ENCODE assay signal across 8 cellular contexts in the genomic region with DNA sequence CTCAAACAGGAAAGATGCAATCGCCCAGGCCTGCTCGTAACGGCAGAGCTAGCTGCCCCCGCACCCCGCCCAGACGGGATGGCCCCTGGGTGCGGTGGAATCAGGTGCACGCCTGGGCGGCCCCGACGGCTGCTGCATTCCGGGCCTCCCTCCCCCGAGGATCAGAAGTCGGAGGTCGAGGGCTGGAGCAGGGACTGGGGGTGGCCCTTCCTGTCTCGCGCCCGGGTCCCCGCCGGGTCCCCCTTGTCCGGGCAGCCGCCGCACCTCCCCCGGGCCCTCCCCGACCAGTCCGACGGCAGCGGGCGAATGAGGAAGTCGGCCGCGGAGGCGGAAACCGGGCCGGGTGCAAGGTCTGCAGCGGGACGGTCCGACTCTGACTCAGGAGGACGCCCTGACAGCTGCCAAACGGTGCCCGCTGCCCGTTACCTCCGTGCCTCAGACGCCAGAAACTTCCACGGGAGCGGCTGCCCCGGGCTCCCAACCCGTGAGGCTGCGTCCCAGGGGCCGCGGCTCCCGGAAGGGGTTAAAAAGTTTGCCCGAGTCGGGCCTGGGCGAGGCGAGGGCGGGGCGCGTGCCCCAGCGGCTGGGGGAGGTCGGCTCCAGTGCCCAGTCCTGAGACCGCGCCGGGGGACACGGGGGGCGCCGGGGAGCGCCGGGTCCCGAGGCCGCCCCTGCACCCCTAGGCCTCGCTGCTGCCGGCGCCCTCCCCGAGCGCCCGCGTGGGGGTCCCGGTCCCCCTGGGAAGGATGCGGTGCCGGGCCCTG. TPM values are rescaled to one million over a fixed set of nuclear protein-coding genes. Genes with fewer than 3 reads are reported as not detected.
DNase-seq lines count a peak whose midpoint lies in the region; ATAC-seq and TF ChIP-seq lines count a peak whose summit lies in the region.

No MANE protein-coding gene starts in this region.

- peaks cover 38% of the 10 kb centered on the region for H3K36me3 ChIP-seq in right atrium auricular region

- H3K36me3 Mint-ChIP-seq in activated naive CD8-positive, alpha-beta T cell treated with anti-CD3 and anti-CD28 coated beads for 36 hours = peaks cover 39% of the 10 kb centered on the region

- no peaks in the 10 kb centered on the region for H3K9me3 Mint-ChIP-seq in activated naive CD8-positive, alpha-beta T cell treated with anti-CD3 and anti-CD28 coated beads for 36 hours

- DNase-seq in ELF-1 (ENCODE audit: low read depth, low spot score) (peak; percentile 23), MV-4-11 (lab: John Stamatoyannopoulos, UW) (peak; percentile 50), right atrium auricular region (ENCODE audit: low spot score) (no peak), retina (peak; percentile 66), SW 1271 (lab: John Stamatoyannopoulos, UW) (no peak), foreskin melanocyte (no peak)
- DNase-seq in activated naive CD8-positive, alpha-beta T cell treated with anti-CD3 and anti-CD28 coated beads for 36 hours = peak; percentile 75

- H3K4me3 ChIP-seq in right atrium auricular region = peak overlapping the region; percentile 85 to 94

- peak overlapping the region; percentile 98 to 99 for H3K27ac ChIP-seq in right atrium auricular region

- no peaks in the 10 kb centered on the region for H3K27me3 Mint-ChIP-seq in activated naive CD8-positive, alpha-beta T cell treated with anti-CD3 and anti-CD28 coated beads for 36 hours

- H3K27me3 ChIP-seq in right atrium auricular region = no peaks in the 10 kb centered on the region

- H3K27ac Mint-ChIP-seq in activated naive CD8-positive, alpha-beta T cell treated with anti-CD3 and anti-CD28 coated beads for 36 hours = peak overlapping the region; percentile 96

- peak overlapping the region; percentile 98 for H3K4me3 Mint-ChIP-seq in activated naive CD8-positive, alpha-beta T cell treated with anti-CD3 and anti-CD28 coated beads for 36 hours

- ATAC-seq in GM21723 (IDR thresholded peaks at IDR 0.05; ENCODE audit: unreplicated experiment) = peak; percentile 30

- peaks cover 43% of the 10 kb centered on the region for H3K4me1 Mint-ChIP-seq in activated naive CD8-positive, alpha-beta T cell treated with anti-CD3 and anti-CD28 coated beads for 36 hours

- H3K9me3 ChIP-seq in right atrium auricular region = no peaks in the 10 kb centered on the region

- peaks cover 0 to 48% of the 10 kb centered on the region in 2 donors for H3K4me1 ChIP-seq in right atrium auricular region

- no peak for TF ChIP-seq CTCF in right atrium auricular region (IDR thresholded peaks at IDR 0.05)

RNA-seq across cellular contexts. Expression of gene MYH9, which starts 0.7 kb away (rescaled TPM):
- 100 to 1,000 TPM; 551 to 554 TPM for total RNA-seq in activated naive CD8-positive, alpha-beta T cell treated with anti-CD3 and anti-CD28 coated beads for 36 hours
- total RNA-seq in right atrium auricular region = 100 to 1,000 TPM; 125 to 229 TPM

Comparison
In these comparisons a context has a peak if more than half of its experiments do, and no peak if none do; other contexts are left out.
1. DNase-seq: peak in ELF-1 (single experiment), MV-4-11 (single experiment), activated naive CD8-positive, alpha-beta T cell treated with anti-CD3 and anti-CD28 coated beads for 36 hours (single experiment) and retina (single experiment); none in right atrium auricular region (single experiment), SW 1271 (0 of 2) and foreskin melanocyte (single experiment).